Comparison of ENCODE assay signal across 8 cellular contexts in the genomic region with DNA sequence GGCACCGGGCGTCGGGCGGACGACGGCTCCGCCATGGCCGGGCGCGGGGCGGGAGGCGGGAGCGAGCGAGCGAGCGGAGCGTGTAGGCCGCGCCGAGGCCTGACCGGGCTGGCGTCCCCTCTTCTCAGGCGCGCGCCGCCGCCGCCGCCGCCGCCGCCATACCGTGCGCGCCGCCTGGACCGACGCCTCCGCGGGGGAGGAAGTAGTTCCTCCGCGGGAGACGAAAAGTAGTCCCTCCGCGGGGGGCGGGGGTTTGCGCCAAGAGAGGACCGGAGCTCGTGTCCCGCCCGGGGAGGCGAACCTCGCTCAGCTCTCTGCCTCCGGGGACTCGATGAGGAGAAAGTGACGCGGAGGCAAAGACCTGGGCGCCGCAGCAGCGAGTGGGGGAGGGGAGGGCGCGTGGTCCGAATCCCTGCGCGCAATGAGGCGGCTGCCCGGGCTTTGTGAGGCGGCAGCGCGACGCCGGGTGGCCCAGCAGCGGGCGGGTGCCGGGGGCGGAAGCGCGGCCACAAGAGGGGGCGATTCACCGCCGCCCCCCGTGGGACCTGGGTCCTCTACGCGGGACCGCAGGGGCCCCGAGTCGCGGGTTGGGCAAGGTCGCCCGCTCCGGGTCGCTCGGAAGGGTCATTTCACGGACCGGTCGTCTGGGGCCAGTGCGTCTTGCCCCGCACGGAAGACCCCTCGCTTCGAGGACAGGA. TPM values are rescaled to one million over a fixed set of nuclear protein-coding genes. Genes with fewer than 3 reads are reported as not detected.
DNase-seq lines count a peak whose midpoint lies in the region; ATAC-seq, FAIRE-seq and TF ChIP-seq lines count a peak whose summit lies in the region.

TSS of gene BRWD1 (minus strand) at position 176 of the 698 bp plus-strand sequence. CDS start at position 35, 141 bp downstream.

- FAIRE-seq in frontal cortex (lab: Jason Lieb, UNC), result no peak

- peak within 1 kb of the TSS; percentile 90 for H2AFZ ChIP-seq in DND-41 (ENCODE audit: low read depth, low read length)

- H3K4me1 ChIP-seq in DND-41 (ENCODE audit: insufficient read depth, low read length) (peaks cover 21% of the 10 kb centered on the region), SJCRH30 (no peaks in the 10 kb centered on the region), neutrophil (ENCODE audit: control insufficient read depth in 1 of 2, insufficient read depth in 1 of 2, low read depth in 1 of 2, low read length in 1 of 2) (peaks cover 13 to 21% of the 10 kb centered on the region in 2 experiments)

- peaks cover 27% of the 10 kb centered on the region for H3K36me3 ChIP-seq in DND-41 (ENCODE audit: insufficient read depth, low read length)
- peaks cover 9% of the 10 kb centered on the region; the same call in 1 of the 2 replicates for H3K36me3 ChIP-seq in SJCRH30
- H3K36me3 ChIP-seq in neutrophil, result peaks cover 7% of the 10 kb centered on the region

- H3K9me3 ChIP-seq in DND-41 (ENCODE audit: insufficient read depth, low read length, severe bottlenecking) (no peaks in the 10 kb centered on the region), SJCRH30 (replicated peaks) (no peaks in the 10 kb centered on the region), neutrophil (no peaks in the 10 kb centered on the region)

- peak within 1 kb of the TSS; percentile 95 for H3K9ac ChIP-seq in DND-41 (ENCODE audit: low read depth, low read length)

- ATAC-seq in DND-41 (ENCODE audit: insufficient read depth, low read depth), result peak; percentile 54
- peak; percentile 47 for ATAC-seq in GM21723 (IDR thresholded peaks at IDR 0.05; ENCODE audit: unreplicated experiment)

- DNase-seq in DND-41, result peak; percentile 84
- peak; percentile 58 to 84 for DNase-seq in Kasumi-1 (lab: John Stamatoyannopoulos, UW)
- DNase-seq in SJCRH30, result peak; percentile 85 to 89
- DNase-seq in activated gamma-delta T cell treated with anti-CD3 and anti-CD28 coated beads, Interleukin-2, amount 50 U/mL, for 16 hours (ENCODE audit: low read depth), result peak; percentile 60
- peak; percentile 83 to 89 for DNase-seq in frontal cortex (ENCODE audit: low spot score in 2 of 2)
- peak in 47 of 49 donors; percentile 19 to 96 (median 72) for DNase-seq in substantia nigra (lab: John Stamatoyannopoulos, UW)

- peak within 1 kb of the TSS; percentile 74 for H3K4me2 ChIP-seq in DND-41 (ENCODE audit: insufficient read depth, low read length)

- H3K79me2 ChIP-seq in DND-41 (ENCODE audit: insufficient read depth, low read length), result peaks cover 55% of the 10 kb centered on the region

- TF ChIP-seq CTCF in DND-41 (IDR thresholded peaks at IDR 0.05; ENCODE audit: borderline replicate concordance, extremely low read depth, low read length, poor library complexity, severe bottlenecking) (peak; percentile 43), neutrophil (IDR thresholded peaks at IDR 0.05) (peak; percentile 16)

- H3K27me3 ChIP-seq in DND-41 (ENCODE audit: insufficient read depth, low read length, poor library complexity) (no peaks in the 10 kb centered on the region), SJCRH30 (no peaks in the 10 kb centered on the region), neutrophil (no peaks in the 10 kb centered on the region)

- H3K4me3 ChIP-seq in DND-41 (ENCODE audit: low read depth in 1 of 2, low read length in 2 of 2) (peak within 1 kb of the TSS; percentile 56 to 61), SJCRH30 (peak within 1 kb of the TSS; percentile 86), neutrophil (ENCODE audit: low read depth in 1 of 2, low read length in 1 of 2) (peak within 1 kb of the TSS; percentile 88 to 99)

- H3K27ac ChIP-seq in DND-41 (ENCODE audit: low read length) (peak within 1 kb of the TSS; percentile 97), SJCRH30 (peak within 1 kb of the TSS; percentile 91), neutrophil (peak within 1 kb of the TSS; percentile 95), substantia nigra (ENCODE audit: low read depth, low read length, poor library complexity, severe bottlenecking) (peak within 1 kb of the TSS; percentile 94)

- H4K20me1 ChIP-seq in DND-41 (ENCODE audit: insufficient read depth, low read length), result peaks cover 31% of the 10 kb centered on the region

RNA-seq across cellular contexts. Expression of gene BRWD1, which starts in this region (rescaled TPM):
- 45.5 and 49.8 TPM in 2 replicates for total RNA-seq in SJCRH30 (2014; rRNA removed; shearing (Covaris generic))
- total RNA-seq in frontal cortex, result 399 TPM

Comparison
In these comparisons a context has a peak if more than half of its experiments do, and no peak if none do; other contexts are left out.
1. Peak in every context shown above with its lines: DNase-seq, ATAC-seq, H3K4me3 ChIP-seq and H3K27ac ChIP-seq.